In genomic region chr10:102335184-102335583, GRCh38 we compare ENCODE assay signal across 17 cellular contexts.
DNase-seq lines count a peak whose midpoint lies in the region; ATAC-seq lines count a peak whose summit lies in the region.
"Had no signal": no experiment of that assay in that cellular context is flagged by ENCODE, and none has a peak within 500 bp of the region (broad histone marks: within the 10 kb centered on the region; RNA-seq: fewer than 3 reads in every experiment).

No MANE protein-coding gene starts in this region.

- peak; percentile 90 for ATAC-seq in Right ventricle myocardium inferior
- peak; percentile 47 to 58 for ATAC-seq in left cardiac atrium
- ATAC-seq: activated CD4-positive, CD25-positive, alpha-beta regulatory T cell treated with anti-CD3 and anti-CD28 coated beads, Interleukin-2, amount 50 U/mL, for 24 hours had no signal

- DNase-seq in Right ventricle myocardium inferior (ENCODE audit: missing footprints) (no peak), cardiac septum (ENCODE audit: low spot score) (no peak), left cardiac atrium (peak; percentile 38), pons (ENCODE audit: low spot score) (peak; percentile 14), germinal center (ENCODE audit: low spot score) (no peak), GM19238 (ENCODE audit: insufficient read length, low spot score) (no peak), amniotic stem cell (lab: John Stamatoyannopoulos, UW) (no peak), NCI-H748 treated with DMSO at 0.1 percent for 48 hours (lab: John Stamatoyannopoulos, UW) (no peak)
- DNase-seq: activated naive CD4-positive, alpha-beta T cell treated with anti-CD3 and anti-CD28 coated beads, Interleukin-2, amount 50 U/mL, for 16 hours; CD4-positive, alpha-beta T cell; DMS79 treated with DMSO at 0.1 percent for 48 hours; mammary epithelial cell; NCI-H1092; NK-92 treated with Interleukin-12 subunit alpha and Interleukin-12 subunit beta, amount 100 ng/mL, for 24 hours; stimulated activated CD4-positive, alpha-beta T cell treated with anti-CD3 and anti-CD28 coated beads, Interleukin-12 subunit alpha, Interleukin-12 subunit beta, amount 100 ng/mL, for 4 hours; T-helper 2 cell had no signal

- intact Hi-C loops in Right ventricle myocardium inferior (cut with DNase I) (loop anchor here (2.0 kb wide), 1 partner anchor 54 kb away; no protein-coding TSS in a partner anchor), cardiac septum (cut with DNase I) (no loop called here), left cardiac atrium (cut with DNase I) (no loop called here)

Comparison
In these comparisons a context has a peak if more than half of its experiments do, and no peak if none do; other contexts are left out.
1. DNase-seq: peak in left cardiac atrium (single experiment) and pons (single experiment); none in Right ventricle myocardium inferior (single experiment), cardiac septum (single experiment), germinal center (single experiment), GM19238 (single experiment), amniotic stem cell (single experiment) and NCI-H748 treated with DMSO at 0.1 percent for 48 hours (single experiment).